In genomic region chr19:17719730-17720486, GRCh38 we compare ENCODE assay signal across 8 cellular contexts.
DNase-seq lines count a peak whose midpoint lies in the region; ATAC-seq, FAIRE-seq and TF ChIP-seq lines count a peak whose summit lies in the region.

No MANE protein-coding gene starts in this region.

- no peak for TF ChIP-seq POLR2A in H54 (IDR thresholded peaks at IDR 0.05; ENCODE audit: low read depth, low read length)

- H3K4me3 ChIP-seq in AG09309 (ENCODE audit: control insufficient read depth, low read depth, low read length) (peak overlapping the region; percentile 97), iPS-20b (ENCODE audit: low read length) (peak overlapping the region; percentile 89)

- H3K9me3 ChIP-seq in iPS-20b (ENCODE audit: insufficient read depth, low read depth, low read length) = no peaks in the 10 kb centered on the region

- H3K9ac ChIP-seq in iPS-20b (ENCODE audit: low read depth, low read length) = peak overlapping the region; percentile 79

- no peak for FAIRE-seq in H54 (lab: Jason Lieb, UNC)

- peaks cover 34% of the 10 kb centered on the region for H3K36me3 ChIP-seq in iPS-20b (ENCODE audit: insufficient read depth, low read depth, low read length)

- peaks cover 29% of the 10 kb centered on the region for H3K4me1 Mint-ChIP-seq in activated naive CD4-positive, alpha-beta T cell treated with anti-CD3 and anti-CD28 coated beads, Interleukin-2, amount 50 U/mL, for 24 hours

- no peaks in the 10 kb centered on the region for H3K27me3 ChIP-seq in iPS-20b (ENCODE audit: insufficient read depth, low read length)

- DNase-seq in AG09309 (ENCODE audit: low read depth) = no peak
- peak; percentile 26 for DNase-seq in NCI-H2171 treated with DMSO at 0.1 percent for 48 hours (lab: John Stamatoyannopoulos, UW)
- peak; percentile 46 for DNase-seq in stimulated activated CD4-positive, alpha-beta T cell treated with anti-CD3 and anti-CD28 coated beads, Interleukin-1b, Interleukin-23, amount 100 ng/mL, for 48 hours
- no peak for DNase-seq in H54 (ENCODE audit: insufficient read length, low spot score)
- no peak for DNase-seq in NCI-H524 treated with DMSO at 0.1 percent for 48 hours (lab: John Stamatoyannopoulos, UW)

- ATAC-seq in GM21360 (IDR thresholded peaks at IDR 0.05; ENCODE audit: unreplicated experiment) = peak; percentile 23

- H3K4me3 Mint-ChIP-seq in activated naive CD4-positive, alpha-beta T cell treated with anti-CD3 and anti-CD28 coated beads, Interleukin-2, amount 50 U/mL, for 24 hours = peak overlapping the region; percentile 85

- no peaks in the 10 kb centered on the region; the same call in 1 of the 2 replicates for H3K4me1 ChIP-seq in iPS-20b (ENCODE audit: insufficient read depth, low read length)

- H3K9me3 Mint-ChIP-seq in activated naive CD4-positive, alpha-beta T cell treated with anti-CD3 and anti-CD28 coated beads, Interleukin-2, amount 50 U/mL, for 24 hours = no peaks in the 10 kb centered on the region

- no peaks in the 10 kb centered on the region for H3K36me3 Mint-ChIP-seq in activated naive CD4-positive, alpha-beta T cell treated with anti-CD3 and anti-CD28 coated beads, Interleukin-2, amount 50 U/mL, for 24 hours

- no peaks in the 10 kb centered on the region for H3K27me3 Mint-ChIP-seq in activated naive CD4-positive, alpha-beta T cell treated with anti-CD3 and anti-CD28 coated beads, Interleukin-2, amount 50 U/mL, for 24 hours

- H3K27ac ChIP-seq in iPS-20b (ENCODE audit: low read length) = no peak overlapping the region

- peak overlapping the region; percentile 71 for H3K27ac Mint-ChIP-seq in activated naive CD4-positive, alpha-beta T cell treated with anti-CD3 and anti-CD28 coated beads, Interleukin-2, amount 50 U/mL, for 24 hours

- TF ChIP-seq CTCF in AG09309 (IDR thresholded peaks at IDR 0.05; ENCODE audit: control insufficient read depth, insufficient read depth, low read depth, low read length, missing control alignments) = no peak

Comparison
In these comparisons a context has a peak if more than half of its experiments do, and no peak if none do; other contexts are left out.
1. DNase-seq: peak in NCI-H2171 treated with DMSO at 0.1 percent for 48 hours (single experiment) and stimulated activated CD4-positive, alpha-beta T cell treated with anti-CD3 and anti-CD28 coated beads, Interleukin-1b, Interleukin-23, amount 100 ng/mL, for 48 hours (single experiment); none in AG09309 (single experiment), H54 (single experiment) and NCI-H524 treated with DMSO at 0.1 percent for 48 hours (single experiment).